In the genomic region with DNA sequence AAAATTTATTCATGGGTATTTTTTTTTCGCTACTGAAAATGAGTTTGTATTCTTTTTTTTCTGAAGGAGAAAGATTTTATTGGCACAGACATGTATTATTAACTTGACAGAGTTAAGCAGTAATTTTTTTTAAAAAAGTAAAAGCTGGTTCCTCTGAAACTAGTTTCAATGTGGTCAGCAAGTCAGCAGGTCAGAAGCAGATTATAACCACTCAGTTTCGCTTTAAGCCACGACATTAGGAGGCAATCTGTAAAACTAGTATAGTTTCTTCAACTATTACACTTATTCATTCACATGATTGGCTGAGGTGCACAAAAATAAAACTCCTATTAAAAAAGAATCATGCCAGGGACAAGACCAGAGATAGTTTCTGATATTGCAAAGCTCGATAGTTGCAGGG, we compare ENCODE assay signal across 25 cellular contexts.
"Had no signal": no experiment of that assay in that cellular context is flagged by ENCODE, and none has a peak within 500 bp of the region (broad histone marks: within the 10 kb centered on the region; RNA-seq: fewer than 3 reads in every experiment).

No MANE protein-coding gene starts in this region.

- H3K27me3 Mint-ChIP-seq: memory B cell; natural killer cell treated with Interleukin-12 subunit alpha and Interleukin-12 subunit beta and Interleukin-15 and Interleukin-18, amount 100 ng/mL, for 72 hours; stimulated activated naive CD8-positive, alpha-beta T cell treated with anti-CD3 and anti-CD28 coated beads, Interleukin-15, amount 100 ng/mL, for 72 hours had no signal

- ATAC-seq: gastrocnemius medialis; left lobe of liver; natural killer cell treated with Interleukin-12 subunit alpha and Interleukin-12 subunit beta and Interleukin-15 and Interleukin-18, amount 100 ng/mL, for 72 hours; pancreas; sciatic nerve; stimulated activated naive CD8-positive, alpha-beta T cell treated with anti-CD3 and anti-CD28 coated beads, Interleukin-15, amount 100 ng/mL, for 72 hours; upper lobe of right lung had no signal

- H3K36me3 ChIP-seq: gastrocnemius medialis, neutrophil, pancreas, right atrium auricular region, suprapubic skin, transverse colon, upper lobe of right lung, uterus had no signal

- H3K4me1 Mint-ChIP-seq: memory B cell; neural crest cell; stimulated activated naive CD8-positive, alpha-beta T cell treated with anti-CD3 and anti-CD28 coated beads, Interleukin-15, amount 100 ng/mL, for 72 hours had no signal

- H3K27ac ChIP-seq: dorsolateral prefrontal cortex, gastrocnemius medialis, neutrophil, pancreas, right atrium auricular region, suprapubic skin, transverse colon, upper lobe of right lung, uterus had no signal

- H3K36me3 Mint-ChIP-seq: memory B cell had no signal

- H3K4me1 ChIP-seq: gastrocnemius medialis, pancreas, right atrium auricular region, suprapubic skin, transverse colon, upper lobe of right lung, uterus had no signal

- H3K27me3 ChIP-seq: dorsolateral prefrontal cortex, gastrocnemius medialis, neutrophil, pancreas, right atrium auricular region, suprapubic skin, transverse colon, upper lobe of right lung, uterus had no signal

- H3K4me3 Mint-ChIP-seq: memory B cell; natural killer cell treated with Interleukin-12 subunit alpha and Interleukin-12 subunit beta and Interleukin-15 and Interleukin-18, amount 100 ng/mL, for 72 hours; neural crest cell; stimulated activated naive CD8-positive, alpha-beta T cell treated with anti-CD3 and anti-CD28 coated beads, Interleukin-15, amount 100 ng/mL, for 72 hours had no signal

- H3K4me3 ChIP-seq: dorsolateral prefrontal cortex, gastrocnemius medialis, lung, pancreas, right atrium auricular region, smooth muscle cell, suprapubic skin, transverse colon, upper lobe of right lung, uterus had no signal

- H3K9me3 ChIP-seq: gastrocnemius medialis, neutrophil, pancreas, transverse colon, upper lobe of right lung, uterus had no signal

- DNase-seq: dorsolateral prefrontal cortex; effector CD4-positive, alpha-beta T cell; gastrocnemius medialis; head of caudate nucleus; kidney; pancreas; stimulated activated CD4-positive, alpha-beta T cell treated with anti-CD3 and anti-CD28 coated beads, Interleukin-12 subunit alpha, Interleukin-12 subunit beta, amount 100 ng/mL, for 4 hours; stimulated activated CD4-positive, alpha-beta T cell treated with anti-CD3 and anti-CD28 coated beads, Interleukin-1b, Interleukin-23, amount 100 ng/mL, for 48 hours; stimulated activated CD4-positive, alpha-beta T cell treated with anti-CD3 and anti-CD28 coated beads, Interleukin-4, amount 100 ng/mL, for 1 hour; stimulated activated CD8-positive, alpha-beta memory T cell treated with anti-CD3 and anti-CD28 coated beads, Interleukin-4, amount 100 ng/mL, for 48 hours; stimulated activated naive CD4-positive, alpha-beta T cell; stimulated activated naive CD8-positive, alpha-beta T cell treated with anti-CD3 and anti-CD28 coated beads, Interleukin-15, amount 100 ng/mL, for 72 hours; transverse colon; upper lobe of right lung; uterus had no signal

- H3K27ac Mint-ChIP-seq: memory B cell; natural killer cell treated with Interleukin-12 subunit alpha and Interleukin-12 subunit beta and Interleukin-15 and Interleukin-18, amount 100 ng/mL, for 72 hours; stimulated activated naive CD8-positive, alpha-beta T cell treated with anti-CD3 and anti-CD28 coated beads, Interleukin-15, amount 100 ng/mL, for 72 hours had no signal
